In genomic region chr5:36878421-36879088, GRCh38 we compare ENCODE assay signal across 8 cellular contexts. TPM values are rescaled to one million over a fixed set of nuclear protein-coding genes. Genes with fewer than 3 reads are reported as not detected.
DNase-seq lines count a peak whose midpoint lies in the region; ATAC-seq and TF ChIP-seq lines count a peak whose summit lies in the region.

No MANE protein-coding gene starts in this region.

- peak overlapping the region; percentile 91 for H3K9ac ChIP-seq in ES-I3 (ENCODE audit: low read depth, low read length)
- H3K9ac ChIP-seq in Loucy (ENCODE audit: low read depth, low read length, poor library complexity, severe bottlenecking) = peak overlapping the region; percentile 99

- H2AFZ ChIP-seq in Loucy (ENCODE audit: low read length) = no peak overlapping the region

- H3K27ac Mint-ChIP-seq in activated T-helper 17 cell treated with anti-CD3 and anti-CD28 coated beads, Interleukin-2, amount 50 U/mL, for 72 hours = peak overlapping the region; percentile 96

- H3K36me3 ChIP-seq in ES-I3 (ENCODE audit: insufficient read depth, low read length) = no peaks in the 10 kb centered on the region
- no peaks in the 10 kb centered on the region for H3K36me3 ChIP-seq in Loucy (ENCODE audit: insufficient read depth, low read length)

- peak overlapping the region; percentile 87 for H3K4me2 ChIP-seq in Loucy (ENCODE audit: low read depth, low read length, poor library complexity, severe bottlenecking)

- TF ChIP-seq CTCF in Loucy (conservative IDR thresholded peaks at IDR 0.05; ENCODE audit: low read length) (no peak), retinal pigment epithelial cell (conservative IDR thresholded peaks at IDR 0.05; ENCODE audit: low read depth, low read length) (no peak)

- H3K9me3 ChIP-seq in ES-I3 (ENCODE audit: control insufficient read depth, insufficient read depth, low read length) (no peaks in the 10 kb centered on the region), Loucy (ENCODE audit: insufficient read depth, low read depth, low read length) (no peaks in the 10 kb centered on the region)

- peaks cover 97% of the 10 kb centered on the region for H3K79me2 ChIP-seq in Loucy (ENCODE audit: insufficient read depth, low read length)

- H3K36me3 Mint-ChIP-seq in activated T-helper 17 cell treated with anti-CD3 and anti-CD28 coated beads, Interleukin-2, amount 50 U/mL, for 72 hours (ENCODE audit: low read depth) = peaks cover 26% of the 10 kb centered on the region

- H3K4me3 Mint-ChIP-seq in activated T-helper 17 cell treated with anti-CD3 and anti-CD28 coated beads, Interleukin-2, amount 50 U/mL, for 72 hours = peak overlapping the region; percentile 97

- DNase-seq in hepatic stellate cell (ENCODE audit: low spot score) = peak; percentile 48
- DNase-seq in retinal pigment epithelial cell (ENCODE audit: low read depth) = no peak

- H3K9me3 Mint-ChIP-seq in activated T-helper 17 cell treated with anti-CD3 and anti-CD28 coated beads, Interleukin-2, amount 50 U/mL, for 72 hours = no peaks in the 10 kb centered on the region

- H3K4me3 ChIP-seq in Loucy (ENCODE audit: low read length, poor library complexity, severe bottlenecking) = peak overlapping the region; percentile 93
- peak overlapping the region; percentile 96 for H3K4me3 ChIP-seq in retinal pigment epithelial cell (ENCODE audit: low read length)

- no peak for ATAC-seq in activated T-helper 17 cell treated with anti-CD3 and anti-CD28 coated beads, Interleukin-2, amount 50 U/mL, for 72 hours (replicated peaks)
- ATAC-seq in GM21390 (IDR thresholded peaks at IDR 0.05; ENCODE audit: unreplicated experiment) (no peak), GM21528 (IDR thresholded peaks at IDR 0.05; ENCODE audit: low FRiP score, unreplicated experiment) (no peak), HG02884 (IDR thresholded peaks at IDR 0.05; ENCODE audit: unreplicated experiment) (no peak)

- no peaks in the 10 kb centered on the region for H3K27me3 Mint-ChIP-seq in activated T-helper 17 cell treated with anti-CD3 and anti-CD28 coated beads, Interleukin-2, amount 50 U/mL, for 72 hours

- H3K9me2 ChIP-seq in Loucy (replicated peaks; ENCODE audit: low read depth, low read length) = no peaks in the 10 kb centered on the region

- H3K4me1 Mint-ChIP-seq in activated T-helper 17 cell treated with anti-CD3 and anti-CD28 coated beads, Interleukin-2, amount 50 U/mL, for 72 hours = peaks cover 24% of the 10 kb centered on the region

- no peaks in the 10 kb centered on the region; the same call in 1 of the 2 replicates for H3F3A ChIP-seq in Loucy (ENCODE audit: low read depth)

- peaks cover 85% of the 10 kb centered on the region for H4K20me1 ChIP-seq in Loucy (ENCODE audit: insufficient read depth, low read length, poor library complexity, severe bottlenecking)

- H3K27me3 ChIP-seq in Loucy (ENCODE audit: insufficient read depth, low read length, poor library complexity, severe bottlenecking) = no peaks in the 10 kb centered on the region

- H3K4me1 ChIP-seq in ES-I3 (ENCODE audit: insufficient read depth, low read length) = 0 out of 2 replicates have a peak, but pooled peaks cover 5% of the 10 kb centered on the region
- peaks cover 54% of the 10 kb centered on the region for H3K4me1 ChIP-seq in Loucy (ENCODE audit: insufficient read depth, low read length, poor library complexity, severe bottlenecking)

RNA-seq across cellular contexts. Expression of gene NIPBL, which starts 2.0 kb away (rescaled TPM):
- total RNA-seq in activated T-helper 17 cell treated with anti-CD3 and anti-CD28 coated beads, Interleukin-2, amount 50 U/mL, for 72 hours = 10 to 100 TPM; 48.3 to 50.9 TPM
